25 cellular contexts compared by ENCODE assay signal in genomic region chr11:65709661-65710060, GRCh38. TPM values are rescaled to one million over a fixed set of nuclear protein-coding genes. Genes with fewer than 3 reads are reported as not detected.
A peak's percentile ranks its signal among the peaks of the same experiment; 100 is the strongest.
DNase-seq lines count a peak whose midpoint lies in the region; ATAC-seq, FAIRE-seq and TF ChIP-seq lines count a peak whose summit lies in the region.
"Had no signal": no experiment of that assay in that cellular context is flagged by ENCODE, and none has a peak within 500 bp of the region (broad histone marks: within the 10 kb centered on the region; RNA-seq: fewer than 3 reads in every experiment).

No MANE protein-coding gene starts in this region.

- no peaks in the 10 kb centered on the region for H3K9me3 Mint-ChIP-seq in astrocyte (ENCODE audit: unreplicated experiment)
- no peaks in the 10 kb centered on the region for H3K9me3 Mint-ChIP-seq in natural killer cell
- H3K9me3 Mint-ChIP-seq: activated B cell treated with CpG ODN at 0.5 μM for 24 hours; activated CD4-positive, alpha-beta memory T cell treated with anti-CD3 and anti-CD28 coated beads for 36 hours; activated naive CD8-positive, alpha-beta T cell treated with anti-CD3 and anti-CD28 coated beads for 36 hours; activated T-helper 2 cell treated with anti-CD3 and anti-CD28 coated beads, Interferon-gamma antibody, Interleukin-2, Interleukin-4, amounts not matched to agents 10 μg/mL and 5 μg/mL and 100 μg/mL, durations not matched to agents 14 hours and 24 hours and 36 hours; T-helper 2 cell treated with Interferon-gamma antibody and Interleukin-4, amounts not matched to agents 5 μg/mL and 100 μg/mL, for 36 hours had no signal

- ATAC-seq in HepG2 (no peak), right lobe of liver (no peak), natural killer cell (no peak)
- ATAC-seq: A549 had no signal

- CTCF ChIA-PET in HepG2 (lab: Yijun Ruan, JAX; ENCODE audit: low intra/inter-chr PET ratio, low total read pairs): no interaction called here

- DNase-seq in HepG2 (ENCODE audit: low spot score) (no peak), right lobe of liver (no peak), astrocyte (ENCODE audit: low read depth) (peak; percentile 45), hepatocyte (ENCODE audit: low spot score) (peak; percentile 59), natural killer cell (no peak), GM19240 (ENCODE audit: insufficient read length, low spot score) (no peak)
- no peak for DNase-seq in effector CD8-positive, alpha-beta T cell (lab: John Stamatoyannopoulos, UW)
- DNase-seq in stimulated activated CD8-positive, alpha-beta memory T cell treated with anti-CD3 and anti-CD28 coated beads, Interleukin-4, amount 100 ng/mL, for 48 hours: no peak
- DNase-seq: activated B cell treated with CpG ODN at 0.5 μM for 24 hours; activated CD4-positive, alpha-beta memory T cell treated with anti-CD3 and anti-CD28 coated beads for 36 hours; activated CD8-positive, alpha-beta memory T cell treated with anti-CD3 and anti-CD28 coated beads, Interleukin-2, amount 50 U/mL, for 48 hours; activated naive CD8-positive, alpha-beta T cell treated with anti-CD3 and anti-CD28 coated beads for 36 hours; effector memory CD4-positive, alpha-beta T cell; NCI-H1417; NCI-H2081 treated with DMSO at 0.1 percent for 48 hours; NCI-H446; NCI-H82; upper lobe of left lung had no signal

- TF ChIP-seq RAD21 in HepG2 (CRISPR knock-in tag; IDR thresholded peaks at IDR 0.05): no peak

- H3K4me3 ChIP-seq in HepG2 (replicated peaks in 1 of 3; ENCODE audit: insufficient read depth in 1 of 3, low read depth in 2 of 3, low read length in 3 of 3): no peak overlapping the region
- no peak overlapping the region for H3K4me3 ChIP-seq in right lobe of liver
- no peak overlapping the region for H3K4me3 ChIP-seq in astrocyte (ENCODE audit: insufficient read depth, low read depth, low read length)
- no peak overlapping the region for H3K4me3 ChIP-seq in hepatocyte
- H3K4me3 ChIP-seq: A549, esophagus muscularis mucosa, lung, upper lobe of left lung had no signal

- H3K4me2 ChIP-seq in HepG2 (ENCODE audit: low read depth, low read length) (no peak overlapping the region), astrocyte (ENCODE audit: low read length) (no peak overlapping the region), hepatocyte (no peak overlapping the region)
- H3K4me2 ChIP-seq: A549 had no signal

- no peak overlapping the region for H2AFZ ChIP-seq in HepG2 (ENCODE audit: low read length)
- no peak overlapping the region for H2AFZ ChIP-seq in astrocyte (ENCODE audit: low read depth, low read length)
- no peak overlapping the region for H2AFZ ChIP-seq in hepatocyte

- TF ChIP-seq EP300 in HepG2 (IDR thresholded peaks at IDR 0.05; ENCODE audit: low read depth in 2 of 2, low read length in 2 of 2): no peak
- TF ChIP-seq EP300 in HepG2 (CRISPR knock-in tag; IDR thresholded peaks at IDR 0.05; ENCODE audit: borderline replicate concordance): no peak

- H3K9me3 ChIP-seq in HepG2 (ENCODE audit: low read length) (no peaks in the 10 kb centered on the region), right lobe of liver (no peaks in the 10 kb centered on the region), astrocyte (ENCODE audit: insufficient read depth, low read depth, low read length) (no peaks in the 10 kb centered on the region), hepatocyte (ENCODE audit: low read depth) (no peaks in the 10 kb centered on the region)
- H3K9me3 ChIP-seq: A549, esophagus muscularis mucosa, upper lobe of left lung had no signal

- H3K27ac ChIP-seq in HepG2 (ENCODE audit: extremely low read length, insufficient read depth, low read length) (no peak overlapping the region), right lobe of liver (no peak overlapping the region), astrocyte (ENCODE audit: low read depth, low read length) (no peak overlapping the region), hepatocyte (peak overlapping the region; percentile 79)
- H3K27ac ChIP-seq: A549 had no signal

- POLR2A ChIA-PET in HepG2 (lab: Yijun Ruan, JAX): no interaction called here

- H3K36me3 Mint-ChIP-seq in astrocyte (ENCODE audit: low read depth, unreplicated experiment) (peaks cover 7% of the 10 kb centered on the region), natural killer cell (no peaks in the 10 kb centered on the region)

- 59% methylated on average over 8 of the region's 8 CpGs for WGBS in HepG2 (ENCODE audit: low lambda C conversion rate)
- WGBS in right lobe of liver (ENCODE audit: insufficient coverage, low coverage, low lambda C conversion rate, missing lambda C conversion rate): 80% methylated on average over 8 of the region's 8 CpGs
- 44% methylated on average over 8 of the region's 8 CpGs for WGBS in hepatocyte (ENCODE audit: low lambda C conversion rate, missing lambda C conversion rate)

- no peaks in the 10 kb centered on the region for H4K20me1 ChIP-seq in HepG2 (ENCODE audit: insufficient read depth, low read length)
- H4K20me1 ChIP-seq in astrocyte (ENCODE audit: insufficient read depth, low read length): peaks cover 11% of the 10 kb centered on the region
- no peaks in the 10 kb centered on the region for H4K20me1 ChIP-seq in hepatocyte (ENCODE audit: insufficient read depth, poor library complexity, severe bottlenecking)

- FAIRE-seq in HepG2 (lab: Jason Lieb, UNC) (no peak), astrocyte (lab: Jason Lieb, UNC) (no peak)
- FAIRE-seq: A549, islet of Langerhans had no signal

- TF ChIP-seq CTCF in HepG2 (CRISPR knock-in tag; IDR thresholded peaks at IDR 0.05) (no peak), right lobe of liver (IDR thresholded peaks at IDR 0.05) (no peak), astrocyte (IDR thresholded peaks at IDR 0.05; ENCODE audit: insufficient read depth, low read depth, low read length) (no peak), hepatocyte (IDR thresholded peaks at IDR 0.05; ENCODE audit: poor library complexity) (no peak), natural killer cell (IDR thresholded peaks at IDR 0.05) (no peak)

- H3K4me1 Mint-ChIP-seq in astrocyte (ENCODE audit: low read depth, unreplicated experiment) (peaks cover 5% of the 10 kb centered on the region), natural killer cell (peaks cover 0 to 29% of the 10 kb centered on the region in 2 donors)

- H3K4me3 Mint-ChIP-seq in astrocyte (ENCODE audit: unreplicated experiment) (no peak overlapping the region), natural killer cell (no peak overlapping the region)
- H3K4me3 Mint-ChIP-seq: activated B cell treated with CpG ODN at 0.5 μM for 24 hours; activated CD4-positive, alpha-beta memory T cell treated with anti-CD3 and anti-CD28 coated beads for 36 hours; activated naive CD8-positive, alpha-beta T cell treated with anti-CD3 and anti-CD28 coated beads for 36 hours; T-helper 2 cell treated with Interferon-gamma antibody and Interleukin-4, amounts not matched to agents 5 μg/mL and 100 μg/mL, for 36 hours had no signal

- H3K27me3 Mint-ChIP-seq in astrocyte (ENCODE audit: low read depth, unreplicated experiment) (peaks cover 4% of the 10 kb centered on the region), natural killer cell (ENCODE audit: low read depth in 2 of 2) (no peaks in the 10 kb centered on the region)
- H3K27me3 Mint-ChIP-seq: activated B cell treated with CpG ODN at 0.5 μM for 24 hours; activated CD4-positive, alpha-beta memory T cell treated with anti-CD3 and anti-CD28 coated beads for 36 hours; activated naive CD8-positive, alpha-beta T cell treated with anti-CD3 and anti-CD28 coated beads for 36 hours had no signal

- H3K9ac ChIP-seq in HepG2 (ENCODE audit: insufficient read depth, low read depth, low read length) (no peak overlapping the region), astrocyte (ENCODE audit: low read length) (no peak overlapping the region)

- in situ Hi-C loops in HepG2 (cut with HindIII; ENCODE audit: extremely low pct_ligation_motif_present, low pct_unique_long_range_greater_than_20kb): loop anchor here (10.0 kb wide), 2 partner anchors 105 to 275 kb away; no protein-coding TSS in a partner anchor

- H3K79me2 ChIP-seq in HepG2 (ENCODE audit: insufficient read depth, low read length): peaks cover 5% of the 10 kb centered on the region
- peaks cover 16% of the 10 kb centered on the region for H3K79me2 ChIP-seq in astrocyte (ENCODE audit: insufficient read depth, low read length)
- H3K79me2 ChIP-seq in hepatocyte: peaks cover 21% of the 10 kb centered on the region

- H3K4me1 ChIP-seq in HepG2 (ENCODE audit: insufficient read depth, low read length) (peaks cover 27% of the 10 kb centered on the region), right lobe of liver (peaks cover 0 to 16% (median 1%) of the 10 kb centered on the region in 4 donors), astrocyte (ENCODE audit: insufficient read depth, low read length) (peaks cover 10% of the 10 kb centered on the region), hepatocyte (ENCODE audit: insufficient read depth) (no peaks in the 10 kb centered on the region)

- H3K27ac Mint-ChIP-seq in astrocyte (ENCODE audit: unreplicated experiment): peak overlapping the region; percentile 27
- H3K27ac Mint-ChIP-seq in natural killer cell: no peak overlapping the region
- H3K27ac Mint-ChIP-seq: activated CD4-positive, alpha-beta memory T cell treated with anti-CD3 and anti-CD28 coated beads for 36 hours; activated naive CD8-positive, alpha-beta T cell treated with anti-CD3 and anti-CD28 coated beads for 36 hours; activated T-helper 2 cell treated with anti-CD3 and anti-CD28 coated beads, Interferon-gamma antibody, Interleukin-2, Interleukin-4, amounts not matched to agents 10 μg/mL and 5 μg/mL and 100 μg/mL, durations not matched to agents 14 hours and 24 hours and 36 hours; progenitor cell of endocrine pancreas; T-helper 2 cell treated with Interferon-gamma antibody and Interleukin-4, amounts not matched to agents 5 μg/mL and 100 μg/mL, for 36 hours had no signal

- no peaks in the 10 kb centered on the region for H3K9me2 ChIP-seq in hepatocyte (replicated peaks; ENCODE audit: insufficient read depth)

- H3K27me3 ChIP-seq in HepG2 (ENCODE audit: control insufficient read depth in 1 of 2, insufficient read depth in 2 of 2, low read length in 2 of 2) (no peaks in the 10 kb centered on the region; a peak in 1 of 5 replicates), right lobe of liver (no peaks in the 10 kb centered on the region), astrocyte (ENCODE audit: insufficient read depth, low read length) (no peaks in the 10 kb centered on the region), hepatocyte (no peaks in the 10 kb centered on the region)
- H3K27me3 ChIP-seq: esophagus muscularis mucosa, upper lobe of left lung had no signal

- peaks cover 6 to 17% of the 10 kb centered on the region in 2 experiments; a peak in 4 of 5 replicates for H3K36me3 ChIP-seq in HepG2 (replicated peaks in 1 of 2; ENCODE audit: control insufficient read depth in 1 of 2, insufficient read depth in 2 of 2, low read length in 2 of 2)
- H3K36me3 ChIP-seq in right lobe of liver: peaks cover 2 to 13% (median 6%) of the 10 kb centered on the region in 4 donors
- H3K36me3 ChIP-seq in astrocyte (ENCODE audit: insufficient read depth, low read length): peaks cover 10% of the 10 kb centered on the region
- no peaks in the 10 kb centered on the region for H3K36me3 ChIP-seq in hepatocyte (replicated peaks; ENCODE audit: insufficient read depth, low read depth)

- intact Hi-C loops in HepG2 (cut with micrococcal nuclease; ENCODE audit: unreplicated experiment): no loop called here
- intact Hi-C loops in right lobe of liver (cut with DNase I): loop anchor here (5.0 to 10.0 kb wide), 3 partner anchors 85 to 108 kb away; no protein-coding TSS in a partner anchor
- intact Hi-C loops in natural killer cell (cut with micrococcal nuclease): loop anchor here (5.0 kb wide), 2 partner anchors 72 to 293 kb away; partner anchors contain the start of genes BANF1, EIF1AD and SIPA1

- TF ChIP-seq POLR2A in HepG2 (IDR thresholded peaks at IDR 0.05; ENCODE audit: insufficient read depth in 1 of 2, low read depth in 2 of 2, low read length in 2 of 2) (no peak), right lobe of liver (IDR thresholded peaks at IDR 0.05) (no peak)

- BruUV-seq in HepG2 (replicated peaks; lab: Mats Ljungman, UMichigan): no TSS peak

RNA-seq across cellular contexts. Expression of gene KAT5, which starts 2.4 kb away (rescaled TPM):
- total RNA-seq in HepG2 (2016; rRNA removed; fragmentation: Illumina TruSeq; extraction: Trizol) (45.4 and 48.3 TPM in 2 replicates), right lobe of liver (10 to 100 TPM; 17.8 to 30.4 (median 24.0) TPM), astrocyte (26.8 and 31.4 TPM in 2 replicates), hepatocyte (36.1 and 41.7 TPM in 2 replicates), natural killer cell (100 to 1,000 TPM; 140 to 155 (median 146) TPM)
- total RNA-seq in HepG2 (2016; cell fraction: cytosol; rRNA removed; fragmentation: Illumina TruSeq; extraction: Trizol; ENCODE audit: low read depth): 8.5 and 8.6 TPM in 2 replicates
- 45.1 and 48.4 TPM in 2 replicates for total RNA-seq in HepG2 (2016; cell fraction: insoluble cytoplasmic fraction; rRNA removed; fragmentation: Illumina TruSeq; extraction: Trizol)
- 17.0 and 19.2 TPM in 2 replicates for total RNA-seq in HepG2 (2016; cell fraction: membrane; rRNA removed; fragmentation: Illumina TruSeq; extraction: Trizol)
- 28.1 and 30.8 TPM in 2 replicates for total RNA-seq in HepG2 (2016; cell fraction: nucleus; rRNA removed; fragmentation: Illumina TruSeq; extraction: Trizol)
- polyA plus RNA-seq in HepG2 (2011; rRNA removed) (34.4 and 35.2 TPM in 2 replicates), hepatocyte (53.1 and 77.2 TPM in 2 replicates)
- 21.9 and 28.4 TPM in 2 replicates for polyA plus RNA-seq in HepG2 (2011; cell fraction: cytosol; rRNA removed)
- 53.3 and 53.6 TPM in 2 replicates for polyA plus RNA-seq in HepG2 (2011; cell fraction: nucleus; rRNA removed)
- polyA plus RNA-seq in HepG2 (2012): 19.9 and 22.4 TPM in 2 replicates
- polyA plus RNA-seq in HepG2 (2016; cell fraction: cytosol; fragmentation: Illumina TruSeq; extraction: Trizol; ENCODE audit: low read depth): 5.2 and 5.8 TPM in 2 replicates
- 41.7 and 50.6 TPM in 2 replicates for polyA plus RNA-seq in HepG2 (2016; cell fraction: insoluble cytoplasmic fraction; fragmentation: Illumina TruSeq; extraction: Trizol; ENCODE audit: low read depth)
- 9.1 and 12.0 TPM in 2 replicates for polyA plus RNA-seq in HepG2 (2016; cell fraction: membrane; fragmentation: Illumina TruSeq; extraction: Trizol; ENCODE audit: low read depth)
- 60.8 and 65.4 TPM in 2 replicates for polyA plus RNA-seq in HepG2 (2016; cell fraction: nucleus; fragmentation: Illumina TruSeq; extraction: Trizol; ENCODE audit: insufficient read depth, low read depth)
- 78.3 and 126 TPM in 2 replicates for polyA minus RNA-seq in HepG2 (2011; rRNA and poly(A)+ RNA removed; ENCODE audit: low replicate concordance)
- polyA minus RNA-seq in HepG2 (2011; cell fraction: cytosol; rRNA and poly(A)+ RNA removed): 15.4 and 16.3 TPM in 2 replicates
- 39.5 and 44.1 TPM in 2 replicates for polyA minus RNA-seq in HepG2 (2011; cell fraction: nucleus; rRNA and poly(A)+ RNA removed)

RNA-seq across cellular contexts. Expression of gene RNASEH2C, which starts 10.9 kb away (rescaled TPM):
- total RNA-seq in HepG2 (2016; rRNA removed; fragmentation: Illumina TruSeq; extraction: Trizol): 50.9 and 65.1 TPM in 2 replicates
- 57.6 and 60.3 TPM in 2 replicates for total RNA-seq in HepG2 (2016; cell fraction: cytosol; rRNA removed; fragmentation: Illumina TruSeq; extraction: Trizol; ENCODE audit: low read depth)
- total RNA-seq in HepG2 (2016; cell fraction: insoluble cytoplasmic fraction; rRNA removed; fragmentation: Illumina TruSeq; extraction: Trizol): 55.2 and 76.7 TPM in 2 replicates
- 36.0 and 40.9 TPM in 2 replicates for total RNA-seq in HepG2 (2016; cell fraction: membrane; rRNA removed; fragmentation: Illumina TruSeq; extraction: Trizol)
- 18.2 and 19.2 TPM in 2 replicates for total RNA-seq in HepG2 (2016; cell fraction: nucleus; rRNA removed; fragmentation: Illumina TruSeq; extraction: Trizol)
- polyA plus RNA-seq in HepG2 (2011; rRNA removed): 24.6 and 27.4 TPM in 2 replicates
- 34.9 and 55.1 TPM in 2 replicates for polyA plus RNA-seq in HepG2 (2011; cell fraction: cytosol; rRNA removed)
- 41.5 and 44.0 TPM in 2 replicates for polyA plus RNA-seq in HepG2 (2011; cell fraction: nucleus; rRNA removed)
- 16.9 and 19.3 TPM in 2 replicates for polyA plus RNA-seq in HepG2 (2012)
- 53.8 and 60.7 TPM in 2 replicates for polyA plus RNA-seq in HepG2 (2016; cell fraction: cytosol; fragmentation: Illumina TruSeq; extraction: Trizol; ENCODE audit: low read depth)
- 53.3 and 62.7 TPM in 2 replicates for polyA plus RNA-seq in HepG2 (2016; cell fraction: insoluble cytoplasmic fraction; fragmentation: Illumina TruSeq; extraction: Trizol; ENCODE audit: low read depth)
- 27.7 and 34.7 TPM in 2 replicates for polyA plus RNA-seq in HepG2 (2016; cell fraction: membrane; fragmentation: Illumina TruSeq; extraction: Trizol; ENCODE audit: low read depth)
- 35.1 and 36.6 TPM in 2 replicates for polyA plus RNA-seq in HepG2 (2016; cell fraction: nucleus; fragmentation: Illumina TruSeq; extraction: Trizol; ENCODE audit: insufficient read depth, low read depth)
- 9.1 and 31.0 TPM in 2 replicates for polyA minus RNA-seq in HepG2 (2011; rRNA and poly(A)+ RNA removed; ENCODE audit: low replicate concordance)
- polyA minus RNA-seq in HepG2 (2011; cell fraction: cytosol; rRNA and poly(A)+ RNA removed): 11.3 and 11.4 TPM in 2 replicates
- 12.7 and 15.0 TPM in 2 replicates for polyA minus RNA-seq in HepG2 (2011; cell fraction: nucleus; rRNA and poly(A)+ RNA removed)
- 10 to 100 TPM; 16.8 to 39.1 (median 26.1) TPM for total RNA-seq in right lobe of liver
- 24.7 and 25.0 TPM in 2 replicates for total RNA-seq in astrocyte
- total RNA-seq in hepatocyte: 26.4 and 44.4 TPM in 2 replicates
- 68.6 and 78.7 TPM in 2 replicates for polyA plus RNA-seq in hepatocyte
- total RNA-seq in natural killer cell: 10 to 100 TPM; 34.6 to 45.6 (median 38.5) TPM

RNA-seq across cellular contexts. Expression of gene RELA, which starts 46.9 kb away (rescaled TPM):
- total RNA-seq in HepG2 (2016; rRNA removed; fragmentation: Illumina TruSeq; extraction: Trizol): 18.7 and 21.4 TPM in 2 replicates
- 13.2 and 15.2 TPM in 2 replicates for total RNA-seq in HepG2 (2016; cell fraction: cytosol; rRNA removed; fragmentation: Illumina TruSeq; extraction: Trizol; ENCODE audit: low read depth)
- 18.1 and 22.6 TPM in 2 replicates for total RNA-seq in HepG2 (2016; cell fraction: insoluble cytoplasmic fraction; rRNA removed; fragmentation: Illumina TruSeq; extraction: Trizol)
- 29.5 and 31.1 TPM in 2 replicates for total RNA-seq in HepG2 (2016; cell fraction: membrane; rRNA removed; fragmentation: Illumina TruSeq; extraction: Trizol)
- total RNA-seq in HepG2 (2016; cell fraction: nucleus; rRNA removed; fragmentation: Illumina TruSeq; extraction: Trizol): 22.2 and 24.4 TPM in 2 replicates
- polyA plus RNA-seq in HepG2 (2011; rRNA removed): 40.5 and 51.0 TPM in 2 replicates
- 17.1 and 18.5 TPM in 2 replicates for polyA plus RNA-seq in HepG2 (2011; cell fraction: cytosol; rRNA removed)
- 130 and 135 TPM in 2 replicates for polyA plus RNA-seq in HepG2 (2011; cell fraction: nucleus; rRNA removed)
- polyA plus RNA-seq in HepG2 (2012): 35.3 and 47.6 TPM in 2 replicates
- polyA plus RNA-seq in HepG2 (2016; cell fraction: cytosol; fragmentation: Illumina TruSeq; extraction: Trizol; ENCODE audit: low read depth): 18.5 and 18.9 TPM in 2 replicates
- polyA plus RNA-seq in HepG2 (2016; cell fraction: insoluble cytoplasmic fraction; fragmentation: Illumina TruSeq; extraction: Trizol; ENCODE audit: low read depth): 29.6 and 39.8 TPM in 2 replicates
- 31.6 and 34.3 TPM in 2 replicates for polyA plus RNA-seq in HepG2 (2016; cell fraction: membrane; fragmentation: Illumina TruSeq; extraction: Trizol; ENCODE audit: low read depth)
- polyA plus RNA-seq in HepG2 (2016; cell fraction: nucleus; fragmentation: Illumina TruSeq; extraction: Trizol; ENCODE audit: insufficient read depth, low read depth): 67.4 and 71.3 TPM in 2 replicates
- 44.8 and 56.8 TPM in 2 replicates for polyA minus RNA-seq in HepG2 (2011; rRNA and poly(A)+ RNA removed; ENCODE audit: low replicate concordance)
- polyA minus RNA-seq in HepG2 (2011; cell fraction: cytosol; rRNA and poly(A)+ RNA removed): 19.2 and 21.1 TPM in 2 replicates
- polyA minus RNA-seq in HepG2 (2011; cell fraction: nucleus; rRNA and poly(A)+ RNA removed): 31.7 and 34.9 TPM in 2 replicates
- 10 to 100 TPM; 27.8 to 51.1 (median 41.9) TPM for total RNA-seq in right lobe of liver
- 62.2 and 68.9 TPM in 2 replicates for total RNA-seq in astrocyte
- total RNA-seq in hepatocyte: 28.1 and 32.7 TPM in 2 replicates
- polyA plus RNA-seq in hepatocyte: 64.6 and 68.7 TPM in 2 replicates
- 100 to 1,000 TPM; 319 to 380 (median 338) TPM for total RNA-seq in natural killer cell

Comparison
In these comparisons a context has a peak if more than half of its experiments do, and no peak if none do; other contexts are left out.
1. DNase-seq: peak in astrocyte (single experiment) and hepatocyte (single experiment); none in HepG2 (single experiment), right lobe of liver (0 of 3), natural killer cell (single experiment), effector CD8-positive, alpha-beta T cell (single experiment), stimulated activated CD8-positive, alpha-beta memory T cell treated with anti-CD3 and anti-CD28 coated beads, Interleukin-4, amount 100 ng/mL, for 48 hours (single experiment) and GM19240 (single experiment).